In genomic region chr6:112054001-112054400, GRCh38 we compare ENCODE assay signal across 1 cellular context.
TF ChIP-seq lines count a peak whose summit lies in the region.

TSS of gene CCN6 (plus strand) at chr6:112054104. CDS start at chr6:112054358, 254 bp downstream.

TF ChIP-seq in GM23338, 12 proteins besides CTCF, POLR2A, EP300 and RAD21 (continued from another document):
- TF ChIP-seq ZNF462 (CRISPR knock-in tag; IDR thresholded peaks at IDR 0.05) (no peak), EZH2 (IDR thresholded peaks at IDR 0.05; ENCODE audit: low read depth, unreplicated experiment) (no peak), STAT1 (IDR thresholded peaks at IDR 0.05; ENCODE audit: unreplicated experiment) (no peak), EZH2phosphoT487 (IDR thresholded peaks at IDR 0.05; ENCODE audit: unreplicated experiment) (no peak), ETS1 (IDR thresholded peaks at IDR 0.05) (no peak), CREB1 (CRISPR knock-in tag; IDR thresholded peaks at IDR 0.05; ENCODE audit: low read depth) (no peak)
TF ChIP-seq in GM23338: peak in this region for 0.
